In genomic region chr1:179930867-179931266, GRCh38 we compare ENCODE assay signal across 1 cellular context.
A peak's percentile ranks its signal among the peaks of the same experiment; 100 is the strongest.
TF ChIP-seq lines count a peak whose summit lies in the region.

No MANE protein-coding gene starts in this region.

TF ChIP-seq in HEK293, 187 proteins besides CTCF, POLR2A, EP300 and RAD21 (continued from another document and continues in another):
- TF ChIP-seq RBAK (tag by site-specific recombination; IDR thresholded peaks at IDR 0.05) (no peak), ZNF221 (tag by site-specific recombination; IDR thresholded peaks at IDR 0.05; ENCODE audit: borderline replicate concordance) (no peak), ZNF596 (tag by site-specific recombination; IDR thresholded peaks at IDR 0.05) (no peak), PATZ1 (tag by site-specific recombination; IDR thresholded peaks at IDR 0.05) (peak; percentile 25; the same call in 1 of the 2 replicates), ZEB2 (tag by site-specific recombination; IDR thresholded peaks at IDR 0.05) (no peak; the same call in 1 of the 2 replicates), ZNF600 (tag by site-specific recombination; IDR thresholded peaks at IDR 0.05) (peak; percentile 9; the same call in 1 of the 2 replicates), ZBTB49 (tag by site-specific recombination; IDR thresholded peaks at IDR 0.05; ENCODE audit: low read depth) (no peak), ZNF747 (tag by site-specific recombination; IDR thresholded peaks at IDR 0.05) (no peak), ZNF692 (tag by site-specific recombination; IDR thresholded peaks at IDR 0.05) (peak; percentile 81), ZNF184 (tag by site-specific recombination; IDR thresholded peaks at IDR 0.05) (no peak), SALL2 (tag by site-specific recombination; IDR thresholded peaks at IDR 0.05; ENCODE audit: borderline replicate concordance) (no peak), ZNF174 (tag by site-specific recombination; IDR thresholded peaks at IDR 0.05) (no peak), ZNF76 (tag by site-specific recombination; IDR thresholded peaks at IDR 0.05; ENCODE audit: borderline replicate concordance, low read depth) (no peak), ZBTB7A (tag by site-specific recombination; IDR thresholded peaks at IDR 0.05; ENCODE audit: low read depth) (0 out of 2 replicates have a peak, but pooled peaks have one; percentile 26), ZNF280C (tag by site-specific recombination; IDR thresholded peaks at IDR 0.05) (no peak), PBX3 (CRISPR knock-in tag; IDR thresholded peaks at IDR 0.05) (no peak), REST (tag by site-specific recombination; IDR thresholded peaks at IDR 0.05) (no peak), ZNF610 (tag by site-specific recombination; IDR thresholded peaks at IDR 0.05; ENCODE audit: borderline replicate concordance) (no peak; the same call in 1 of the 2 replicates), ZNF658 (tag by site-specific recombination; IDR thresholded peaks at IDR 0.05) (no peak), ZNF521 (tag by site-specific recombination; IDR thresholded peaks at IDR 0.05) (no peak), ZNF211 (tag by site-specific recombination; IDR thresholded peaks at IDR 0.05; ENCODE audit: low read depth) (no peak), ZNF488 (tag by site-specific recombination; IDR thresholded peaks at IDR 0.05) (no peak), ZNF394 (tag by site-specific recombination; IDR thresholded peaks at IDR 0.05; ENCODE audit: borderline replicate concordance) (0 out of 2 replicates have a peak, but pooled peaks have one; percentile 21), KLF8 (tag by site-specific recombination; IDR thresholded peaks at IDR 0.05) (peak; percentile 85), EGR2 (tag by site-specific recombination; IDR thresholded peaks at IDR 0.05; ENCODE audit: low read depth) (no peak), ZNF571 (tag by site-specific recombination; IDR thresholded peaks at IDR 0.05) (no peak), AEBP2 (tag by site-specific recombination; IDR thresholded peaks at IDR 0.05; ENCODE audit: borderline replicate concordance) (no peak), ZNF555 (tag by site-specific recombination; conservative IDR thresholded peaks at IDR 0.05) (no peak), GLIS1 (tag by site-specific recombination; IDR thresholded peaks at IDR 0.05) (no peak), ZSCAN4 (tag by site-specific recombination; IDR thresholded peaks at IDR 0.05) (no peak), ATF2 (tag by site-specific recombination; IDR thresholded peaks at IDR 0.05; ENCODE audit: low read depth) (peak; percentile 90), ZIC2 (tag by site-specific recombination; IDR thresholded peaks at IDR 0.05) (no peak), ZBTB17 (tag by site-specific recombination; IDR thresholded peaks at IDR 0.05) (peak; percentile 35; the same call in 1 of the 2 replicates), ZBTB10 (tag by site-specific recombination; IDR thresholded peaks at IDR 0.05) (no peak), FEZF1 (tag by site-specific recombination; IDR thresholded peaks at IDR 0.05) (peak; percentile 73), ZNF837 (tag by site-specific recombination; IDR thresholded peaks at IDR 0.05) (no peak), SP7 (tag by site-specific recombination; IDR thresholded peaks at IDR 0.05) (peak; percentile 69)
